11 cellular contexts compared by ENCODE assay signal in the genomic region with DNA sequence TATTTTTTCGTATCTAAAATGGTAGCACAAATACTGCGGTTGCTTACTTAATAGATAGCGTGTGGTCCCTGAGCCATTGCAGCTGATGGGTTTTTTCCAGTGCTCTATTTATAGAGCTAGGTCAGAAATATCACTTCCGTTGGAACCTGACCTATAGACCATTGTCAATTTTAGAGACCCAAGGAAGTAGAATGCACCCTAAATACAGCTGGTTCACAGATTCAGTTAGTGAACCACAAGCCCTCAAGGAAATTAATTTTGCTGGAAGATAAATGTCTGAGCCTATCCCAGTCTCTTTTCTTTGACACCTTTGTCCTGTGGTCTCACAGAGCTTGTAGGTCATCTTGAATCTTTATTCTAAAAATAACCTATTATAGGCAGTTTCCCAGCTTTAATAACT.
DNase-seq lines count a peak whose midpoint lies in the region; ATAC-seq and TF ChIP-seq lines count a peak whose summit lies in the region.
"Had no signal": no experiment of that assay in that cellular context is flagged by ENCODE, and none has a peak within 500 bp of the region (broad histone marks: within the 10 kb centered on the region; RNA-seq: fewer than 3 reads in every experiment).

No MANE protein-coding gene starts in this region.

- ATAC-seq in GM18508 (IDR thresholded peaks at IDR 0.05; ENCODE audit: insufficient read depth, unreplicated experiment) (peak; percentile 54), GM21528 (IDR thresholded peaks at IDR 0.05; ENCODE audit: low FRiP score, unreplicated experiment) (peak; percentile 73), HG03439 (IDR thresholded peaks at IDR 0.05; ENCODE audit: unreplicated experiment) (peak; percentile 67)

- H3K79me2 ChIP-seq in osteoblast (ENCODE audit: insufficient read depth, low read length) = no peaks in the 10 kb centered on the region

- no peaks in the 10 kb centered on the region for H3K27me3 Mint-ChIP-seq in endothelial cell (ENCODE audit: unreplicated experiment)
- H3K27me3 Mint-ChIP-seq: central memory CD8-positive, alpha-beta T cell had no signal

- TF ChIP-seq CTCF in endothelial cell (IDR thresholded peaks at IDR 0.05; ENCODE audit: unreplicated experiment) (no peak), osteoblast (IDR thresholded peaks at IDR 0.05; ENCODE audit: extremely low read depth, low read depth, low read length) (no peak)

- H3K36me3 ChIP-seq in osteoblast (ENCODE audit: insufficient read depth, low read length) = no peaks in the 10 kb centered on the region

- peaks cover 13% of the 10 kb centered on the region for H3K4me1 Mint-ChIP-seq in endothelial cell (ENCODE audit: unreplicated experiment)

- no peak overlapping the region for H3K4me2 ChIP-seq in osteoblast (ENCODE audit: insufficient read depth, low read length)

- peaks cover 51% of the 10 kb centered on the region for H3K4me1 ChIP-seq in osteoblast (ENCODE audit: insufficient read depth, low read length)

- no peaks in the 10 kb centered on the region for H3K36me3 Mint-ChIP-seq in endothelial cell (ENCODE audit: low read depth, unreplicated experiment)

- no peak overlapping the region for H3K4me3 Mint-ChIP-seq in endothelial cell (ENCODE audit: unreplicated experiment)
- H3K4me3 Mint-ChIP-seq: central memory CD8-positive, alpha-beta T cell had no signal

- DNase-seq in germinal center (ENCODE audit: low spot score) = peak; percentile 39
- DNase-seq in endothelial cell (ENCODE audit: low spot score) = no peak
- DNase-seq in AG08395 (ENCODE audit: low spot score) = no peak
- no peak for DNase-seq in osteoblast (ENCODE audit: insufficient read length, low spot score, missing footprints)
- no peak for DNase-seq in NCI-H1930 (lab: John Stamatoyannopoulos, UW)
- DNase-seq: NCI-H1105 had no signal

- no peak overlapping the region for H3K4me3 ChIP-seq in osteoblast (ENCODE audit: insufficient read depth, low read length)

- H3K27me3 ChIP-seq in osteoblast (ENCODE audit: insufficient read depth, low read length) = no peaks in the 10 kb centered on the region

- no peaks in the 10 kb centered on the region for H4K20me1 ChIP-seq in osteoblast (ENCODE audit: insufficient read depth, low read length)

- H3K9me3 ChIP-seq in osteoblast (ENCODE audit: low read depth, low read length) = no peaks in the 10 kb centered on the region

- H3K27ac ChIP-seq in osteoblast (ENCODE audit: low read depth, low read length) = no peak overlapping the region
- H3K27ac ChIP-seq: VCaP had no signal

- no peaks in the 10 kb centered on the region for H3K9me3 Mint-ChIP-seq in endothelial cell (ENCODE audit: unreplicated experiment)
- H3K9me3 Mint-ChIP-seq: central memory CD8-positive, alpha-beta T cell had no signal

- no peak overlapping the region for H2AFZ ChIP-seq in osteoblast (ENCODE audit: low read length)

- no peak overlapping the region for H3K27ac Mint-ChIP-seq in endothelial cell (ENCODE audit: unreplicated experiment)
